12 cellular contexts compared by ENCODE assay signal in the genomic region with DNA sequence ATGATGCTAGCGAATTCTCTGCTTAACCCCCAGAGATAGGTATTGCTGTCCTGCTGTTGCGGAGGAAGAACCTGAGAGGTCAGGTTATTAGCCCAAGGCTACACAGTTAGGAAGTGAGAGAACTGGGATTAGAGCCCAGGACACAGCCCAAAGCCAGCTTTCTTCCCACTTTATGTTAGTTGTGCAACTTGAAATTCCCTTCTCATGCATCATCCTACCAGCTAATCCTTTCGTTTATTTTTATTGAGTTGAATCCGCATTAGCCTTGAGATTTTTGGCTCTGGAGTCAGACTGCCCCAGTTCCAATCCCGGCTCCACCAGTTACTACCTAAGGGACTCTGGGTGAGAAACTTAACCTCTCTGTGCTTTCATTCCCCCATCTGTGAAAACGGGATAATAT.
A peak's percentile ranks its signal among the peaks of the same experiment; 100 is the strongest.
DNase-seq lines count a peak whose midpoint lies in the region; ATAC-seq, FAIRE-seq and TF ChIP-seq lines count a peak whose summit lies in the region.
"Had no signal": no experiment of that assay in that cellular context is flagged by ENCODE, and none has a peak within 500 bp of the region (broad histone marks: within the 10 kb centered on the region; RNA-seq: fewer than 3 reads in every experiment).

No MANE protein-coding gene starts in this region.

- H3K27me3 Mint-ChIP-seq in HFFc6 (ENCODE audit: insufficient read depth) = no peaks in the 10 kb centered on the region; the same call in 1 of the 2 replicates

- H3K36me3 ChIP-seq in bronchial epithelial cell (ENCODE audit: control insufficient read depth, insufficient read depth, low read length) (no peaks in the 10 kb centered on the region), left lung (no peaks in the 10 kb centered on the region), thoracic aorta (no peaks in the 10 kb centered on the region)

- peaks cover 60% of the 10 kb centered on the region for H3K4me1 Mint-ChIP-seq in HFFc6 (ENCODE audit: low read depth)

- peak; percentile 91 for DNase-seq in HFFc6
- DNase-seq in bronchial epithelial cell (ENCODE audit: low read depth) = peak; percentile 92
- no peak for DNase-seq in left lung
- no peak for DNase-seq in thoracic aorta (ENCODE audit: low spot score)
- DNase-seq in Ammon's horn (ENCODE audit: low spot score) = no peak
- DNase-seq in stimulated activated CD8-positive, alpha-beta memory T cell treated with anti-CD3 and anti-CD28 coated beads, Interleukin-4, amount 100 ng/mL, for 48 hours = no peak
- no peak for DNase-seq in frontal cortex (ENCODE audit: low spot score in 2 of 2)
- DNase-seq: activated CD8-positive, alpha-beta memory T cell treated with anti-CD3 and anti-CD28 coated beads, Interleukin-2, amount 50 U/mL, for 4 hours; KG1; retina; substantia nigra had no signal

- H3K4me1 ChIP-seq in left lung (peaks cover 3% of the 10 kb centered on the region in 2 donors), thoracic aorta (ENCODE audit: control insufficient read depth in 1 of 2, low read depth in 2 of 2) (peaks cover 4 to 13% of the 10 kb centered on the region in 2 donors)

- H3K27ac Mint-ChIP-seq in HFFc6 = peak overlapping the region; percentile 41

- no peak overlapping the region for H3K4me3 ChIP-seq in bronchial epithelial cell (ENCODE audit: low read depth, low read length)
- no peak overlapping the region for H3K4me3 ChIP-seq in left lung
- H3K4me3 ChIP-seq in thoracic aorta = no peak overlapping the region

- no peaks in the 10 kb centered on the region for H3K27me3 ChIP-seq in bronchial epithelial cell (ENCODE audit: control insufficient read depth, insufficient read depth, low read length)
- H3K27me3 ChIP-seq in left lung = no peaks in the 10 kb centered on the region
- no peaks in the 10 kb centered on the region for H3K27me3 ChIP-seq in thoracic aorta (replicated peaks; ENCODE audit: insufficient read depth)

- H3K36me3 Mint-ChIP-seq in HFFc6 (ENCODE audit: low read depth) = no peaks in the 10 kb centered on the region

- TF ChIP-seq CTCF in HFFc6 (IDR thresholded peaks at IDR 0.05) (no peak), bronchial epithelial cell (IDR thresholded peaks at IDR 0.05; ENCODE audit: insufficient read depth, low read length, severe bottlenecking) (no peak), left lung (IDR thresholded peaks at IDR 0.05) (no peak), thoracic aorta (IDR thresholded peaks at IDR 0.05) (no peak)

- peak; percentile 71 for ATAC-seq in left lung
- peak; percentile 83 for ATAC-seq in thoracic aorta (ENCODE audit: insufficient number of reproducible peaks, low FRiP score, low read depth)
- ATAC-seq in activated CD4-positive, CD25-positive, alpha-beta regulatory T cell treated with anti-CD3 and anti-CD28 coated beads, Interleukin-2, amount 50 U/mL, for 24 hours = no peak

- no peak for FAIRE-seq in bronchial epithelial cell (lab: Jason Lieb, UNC)
- no peak for FAIRE-seq in frontal cortex (lab: Jason Lieb, UNC)

- peak overlapping the region; percentile 60 for H3K4me3 Mint-ChIP-seq in HFFc6

- intact Hi-C loops in left lung (cut with DNase I) = no loop called here

- H3K9me3 Mint-ChIP-seq in HFFc6 = no peaks in the 10 kb centered on the region

- peak overlapping the region in 1 of 2 donors; percentile 61 for H3K27ac ChIP-seq in left lung
- H3K27ac ChIP-seq in thoracic aorta = no peak overlapping the region

- H3K9me3 ChIP-seq in left lung = no peaks in the 10 kb centered on the region
- no peaks in the 10 kb centered on the region for H3K9me3 ChIP-seq in thoracic aorta

Comparison
In these comparisons a context has a peak if more than half of its experiments do, and no peak if none do; other contexts are left out.
1. DNase-seq: peak in HFFc6 (single experiment) and bronchial epithelial cell (single experiment); none in left lung (0 of 2), thoracic aorta (single experiment), Ammon's horn (single experiment), stimulated activated CD8-positive, alpha-beta memory T cell treated with anti-CD3 and anti-CD28 coated beads, Interleukin-4, amount 100 ng/mL, for 48 hours (single experiment) and frontal cortex (0 of 2).
2. ATAC-seq: peak in left lung (single experiment) and thoracic aorta (single experiment); none in activated CD4-positive, CD25-positive, alpha-beta regulatory T cell treated with anti-CD3 and anti-CD28 coated beads, Interleukin-2, amount 50 U/mL, for 24 hours (0 of 2).